In the genomic region with DNA sequence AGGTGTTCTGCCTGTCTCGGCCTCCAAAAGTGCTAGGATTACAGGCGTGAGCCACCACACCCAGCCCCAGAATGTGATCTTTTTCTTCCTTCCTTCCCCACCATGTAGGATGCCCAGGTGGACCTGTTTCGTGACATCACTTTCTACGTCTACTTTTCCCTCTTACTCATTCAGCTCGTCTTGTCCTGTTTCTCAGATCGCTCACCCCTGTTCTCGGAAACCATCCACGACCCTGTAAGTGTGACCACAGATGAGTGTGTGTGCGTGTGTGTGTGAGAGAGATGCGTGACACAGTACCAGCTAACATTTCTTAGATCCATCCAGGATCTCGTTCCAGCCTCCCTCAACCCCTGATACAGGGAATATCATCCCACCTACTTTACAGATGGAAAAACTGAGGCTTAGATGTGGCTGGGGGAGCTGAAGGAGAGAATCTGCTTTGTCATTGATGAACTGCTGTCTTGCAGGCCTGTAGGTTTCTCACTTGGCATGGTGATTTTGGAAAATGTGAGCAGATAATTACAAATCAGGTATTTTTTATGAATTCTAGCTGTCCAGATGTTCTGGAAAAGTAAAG, we compare ENCODE assay signal across 1 cellular context.
TF ChIP-seq lines count a peak whose summit lies in the region.

No MANE protein-coding gene starts in this region.

TF ChIP-seq in WTC11, 78 proteins besides CTCF, POLR2A, EP300 and RAD21 (continued from another document):
- TF ChIP-seq NR1H2 (CRISPR knock-in tag; IDR thresholded peaks at IDR 0.05) (no peak), FOXP1 (CRISPR knock-in tag; IDR thresholded peaks at IDR 0.05; ENCODE audit: borderline replicate concordance) (no peak), ELF4 (CRISPR knock-in tag; IDR thresholded peaks at IDR 0.05; ENCODE audit: low read depth) (no peak), SOX15 (CRISPR knock-in tag; IDR thresholded peaks at IDR 0.05) (no peak)
- TF ChIP-seq, protein P1, sequence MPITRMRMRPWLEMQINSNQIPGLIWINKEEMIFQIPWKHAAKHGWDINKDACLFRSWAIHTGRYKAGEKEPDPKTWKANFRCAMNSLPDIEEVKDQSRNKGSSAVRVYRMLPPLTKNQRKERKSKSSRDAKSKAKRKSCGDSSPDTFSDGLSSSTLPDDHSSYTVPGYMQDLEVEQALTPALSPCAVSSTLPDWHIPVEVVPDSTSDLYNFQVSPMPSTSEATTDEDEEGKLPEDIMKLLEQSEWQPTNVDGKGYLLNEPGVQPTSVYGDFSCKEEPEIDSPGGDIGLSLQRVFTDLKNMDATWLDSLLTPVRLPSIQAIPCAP (CRISPR knock-in tag; IDR thresholded peaks at IDR 0.05), result no peak
- TF ChIP-seq, protein P2, sequence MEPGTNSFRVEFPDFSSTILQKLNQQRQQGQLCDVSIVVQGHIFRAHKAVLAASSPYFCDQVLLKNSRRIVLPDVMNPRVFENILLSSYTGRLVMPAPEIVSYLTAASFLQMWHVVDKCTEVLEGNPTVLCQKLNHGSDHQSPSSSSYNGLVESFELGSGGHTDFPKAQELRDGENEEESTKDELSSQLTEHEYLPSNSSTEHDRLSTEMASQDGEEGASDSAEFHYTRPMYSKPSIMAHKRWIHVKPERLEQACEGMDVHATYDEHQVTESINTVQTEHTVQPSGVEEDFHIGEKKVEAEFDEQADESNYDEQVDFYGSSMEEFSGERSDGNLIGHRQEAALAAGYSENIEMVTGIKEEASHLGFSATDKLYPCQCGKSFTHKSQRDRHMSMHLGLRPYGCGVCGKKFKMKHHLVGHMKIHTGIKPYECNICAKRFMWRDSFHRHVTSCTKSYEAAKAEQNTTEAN (CRISPR knock-in tag; IDR thresholded peaks at IDR 0.05), result no peak
TF ChIP-seq in WTC11: peak in this region for 0.
